Comparison of ENCODE assay signal across 1 cellular context in genomic region chr1:192566657-192567056, GRCh38.
TF ChIP-seq lines count a peak whose summit lies in the region.

No MANE protein-coding gene starts in this region.

TF ChIP-seq in HepG2, 621 proteins besides CTCF, POLR2A, EP300 and RAD21:
- TF ChIP-seq ZBTB40 (IDR thresholded peaks at IDR 0.05) (no peak), ZBTB40 (CRISPR knock-in tag; IDR thresholded peaks at IDR 0.05) (no peak), GMEB2 (CRISPR knock-in tag; IDR thresholded peaks at IDR 0.05; ENCODE audit: low read depth) (no peak), MTA3 (CRISPR knock-in tag; IDR thresholded peaks at IDR 0.05) (no peak), RNF2 (conservative IDR thresholded peaks at IDR 0.05; ENCODE audit: low read depth) (no peak), ZKSCAN1 (IDR thresholded peaks at IDR 0.05; ENCODE audit: low read length) (no peak), RBFOX2 (IDR thresholded peaks at IDR 0.05; ENCODE audit: low read depth, low read length) (no peak), CHD2 (IDR thresholded peaks at IDR 0.05; ENCODE audit: low read depth, low read length) (no peak), ZNF331 (CRISPR knock-in tag; IDR thresholded peaks at IDR 0.05) (no peak), NFE2 (CRISPR knock-in tag; IDR thresholded peaks at IDR 0.05) (no peak), ESRRA (CRISPR knock-in tag; IDR thresholded peaks at IDR 0.05; ENCODE audit: low read depth) (no peak), ZNF614 (CRISPR knock-in tag; IDR thresholded peaks at IDR 0.05; ENCODE audit: borderline replicate concordance) (no peak), ARID4A (CRISPR knock-in tag; IDR thresholded peaks at IDR 0.05; ENCODE audit: borderline replicate concordance) (no peak), BHLHE40 (IDR thresholded peaks at IDR 0.05; ENCODE audit: low read length) (no peak)
